8 cellular contexts compared by ENCODE assay signal in genomic region chr15:57751177-57751800, GRCh38. TPM values are rescaled to one million over a fixed set of nuclear protein-coding genes. Genes with fewer than 3 reads are reported as not detected.
DNase-seq lines count a peak whose midpoint lies in the region; ATAC-seq and TF ChIP-seq lines count a peak whose summit lies in the region.

No MANE protein-coding gene starts in this region.

- H3K36me3 ChIP-seq in HEK293 (ENCODE audit: control insufficient read depth in 2 of 2, insufficient read depth in 1 of 2, low read length in 2 of 2) = no peaks in the 10 kb centered on the region
- no peaks in the 10 kb centered on the region for H3K36me3 ChIP-seq in kidney epithelial cell (ENCODE audit: control insufficient read depth, insufficient read depth, low read length)
- H3K36me3 ChIP-seq in naive thymus-derived CD4-positive, alpha-beta T cell (ENCODE audit: control insufficient read depth in 2 of 3, insufficient read depth in 3 of 3, low read length in 3 of 3) = no peaks in the 10 kb centered on the region

- no peak overlapping the region for H3K27ac Mint-ChIP-seq in naive thymus-derived CD4-positive, alpha-beta T cell

- peaks cover 0 to 8% (median 0%) of the 10 kb centered on the region in 5 donors for H3K27me3 Mint-ChIP-seq in naive thymus-derived CD4-positive, alpha-beta T cell

- H3K4me1 Mint-ChIP-seq in naive thymus-derived CD4-positive, alpha-beta T cell = peaks cover 0 to 7% (median 0%) of the 10 kb centered on the region in 7 donors

- no peak overlapping the region for H3K4me3 ChIP-seq in HEK293 (ENCODE audit: low read depth, low read length)
- no peak overlapping the region for H3K4me3 ChIP-seq in astrocyte of the spinal cord (ENCODE audit: low read depth, low read length)
- H3K4me3 ChIP-seq in kidney epithelial cell (ENCODE audit: low read depth, low read length) = no peak overlapping the region
- no peak overlapping the region for H3K4me3 ChIP-seq in naive thymus-derived CD4-positive, alpha-beta T cell (ENCODE audit: low read length)

- POLR2A ChIA-PET in HEK293 (lab: Yijun Ruan, JAX) = no interaction called here
- POLR2A ChIA-PET in naive thymus-derived CD4-positive, alpha-beta T cell (lab: Charles Lee) = no interaction called here

- no peak overlapping the region for H3K4me3 Mint-ChIP-seq in naive thymus-derived CD4-positive, alpha-beta T cell

- peaks cover 0 to 3% (median 1%) of the 10 kb centered on the region in 5 donors for H3K36me3 Mint-ChIP-seq in naive thymus-derived CD4-positive, alpha-beta T cell

- intact Hi-C loops in naive thymus-derived CD4-positive, alpha-beta T cell (cut with micrococcal nuclease) = loop anchor here (1.0 to 5.0 kb wide), 2 partner anchors 110 to 111 kb away; no protein-coding TSS in a partner anchor

- no peaks in the 10 kb centered on the region for H3K9me3 ChIP-seq in HEK293 (ENCODE audit: control insufficient read depth, insufficient read depth, low read depth, low read length)
- no peaks in the 10 kb centered on the region for H3K9me3 ChIP-seq in naive thymus-derived CD4-positive, alpha-beta T cell (ENCODE audit: control insufficient read depth in 2 of 3, low read length in 3 of 3)

- H3K27ac ChIP-seq in HEK293 (ENCODE audit: extremely low read depth, low read depth, low read length) = no peak overlapping the region
- H3K27ac ChIP-seq in naive thymus-derived CD4-positive, alpha-beta T cell (ENCODE audit: low read depth, low read length) = no peak overlapping the region

- in situ Hi-C loops in astrocyte of the spinal cord (cut with HindIII; ENCODE audit: low sequenced_read_pairs) = no loop called here

- peak; percentile 76 for DNase-seq in AG08395 (ENCODE audit: low spot score)
- peak; percentile 56 for DNase-seq in astrocyte of the spinal cord (ENCODE audit: low read depth, low spot score)
- no peak for DNase-seq in kidney epithelial cell (ENCODE audit: low read depth)
- no peak for DNase-seq in CD1c-positive myeloid dendritic cell (ENCODE audit: extremely low spot score)
- DNase-seq in naive thymus-derived CD4-positive, alpha-beta T cell = no peak

- CTCF ChIA-PET in HEK293 (lab: Yijun Ruan, JAX) = interaction anchor here (0.6 to 4.9 kb wide), 21 partner anchors 8 to 1346 kb away, joined by 3 to 57 read pairs (median 4); partner anchors contain the start of gene ALDH1A2
- CTCF ChIA-PET in naive thymus-derived CD4-positive, alpha-beta T cell (lab: Charles Lee) = interaction anchor here (0.7 to 1.9 kb wide), 3 partner anchors 18 to 109 kb away, joined by 3 to 5 read pairs (median 3); no protein-coding TSS in a partner anchor

- TF ChIP-seq CTCF in HEK293 (tag by site-specific recombination; IDR thresholded peaks at IDR 0.05) (no peak), astrocyte of the spinal cord (IDR thresholded peaks at IDR 0.05; ENCODE audit: low read depth, low read length) (peak; percentile 78), kidney epithelial cell (IDR thresholded peaks at IDR 0.05; ENCODE audit: insufficient read depth, low read length, poor library complexity, severe bottlenecking) (peak; percentile 65)

- H3K4me1 ChIP-seq in HEK293 (ENCODE audit: control insufficient read depth, insufficient read depth, low read length) = peaks cover 4% of the 10 kb centered on the region; the same call in 1 of the 2 replicates
- no peaks in the 10 kb centered on the region for H3K4me1 ChIP-seq in naive thymus-derived CD4-positive, alpha-beta T cell (ENCODE audit: control insufficient read depth in 2 of 2, insufficient read depth in 2 of 2, low read length in 2 of 2)

- peaks cover 0 to 3% (median 0%) of the 10 kb centered on the region in 11 donors for H3K9me3 Mint-ChIP-seq in naive thymus-derived CD4-positive, alpha-beta T cell

- no peak for ATAC-seq in GM19467 (IDR thresholded peaks at IDR 0.05; ENCODE audit: unreplicated experiment)
- no peak for ATAC-seq in naive thymus-derived CD4-positive, alpha-beta T cell
- no peak for ATAC-seq in HG03520 (IDR thresholded peaks at IDR 0.05; ENCODE audit: unreplicated experiment)

- H3K27me3 ChIP-seq in kidney epithelial cell (ENCODE audit: control insufficient read depth, insufficient read depth, low read length) = no peaks in the 10 kb centered on the region
- H3K27me3 ChIP-seq in naive thymus-derived CD4-positive, alpha-beta T cell (ENCODE audit: control insufficient read depth in 2 of 2, insufficient read depth in 2 of 2, low read length in 2 of 2) = no peaks in the 10 kb centered on the region

TF ChIP-seq in HEK293, 187 proteins besides CTCF, POLR2A, EP300 and RAD21 (continues in another document):
- TF ChIP-seq ZSCAN5A (tag by site-specific recombination; IDR thresholded peaks at IDR 0.05) (no peak), SCRT1 (tag by site-specific recombination; IDR thresholded peaks at IDR 0.05; ENCODE audit: borderline replicate concordance) (peak; percentile 77), ZNF76 (tag by site-specific recombination; IDR thresholded peaks at IDR 0.05; ENCODE audit: borderline replicate concordance, low read depth) (no peak), YY2 (tag by site-specific recombination; IDR thresholded peaks at IDR 0.05) (no peak), ZNF324 (tag by site-specific recombination; IDR thresholded peaks at IDR 0.05) (no peak), PATZ1 (tag by site-specific recombination; IDR thresholded peaks at IDR 0.05) (no peak), ZNF654 (tag by site-specific recombination; IDR thresholded peaks at IDR 0.05; ENCODE audit: low read depth) (peak; percentile 43), YY1 (tag by site-specific recombination; IDR thresholded peaks at IDR 0.05) (no peak), SCRT2 (tag by site-specific recombination; IDR thresholded peaks at IDR 0.05) (peak; percentile 70), BCL6B (tag by site-specific recombination; IDR thresholded peaks at IDR 0.05) (no peak), KLF7 (tag by site-specific recombination; IDR thresholded peaks at IDR 0.05; ENCODE audit: borderline replicate concordance) (no peak), ZNF623 (tag by site-specific recombination; IDR thresholded peaks at IDR 0.05) (no peak), ZNF48 (tag by site-specific recombination; IDR thresholded peaks at IDR 0.05) (no peak), PRDM4 (tag by site-specific recombination; IDR thresholded peaks at IDR 0.05) (no peak), ZNF155 (tag by site-specific recombination; IDR thresholded peaks at IDR 0.05) (no peak)

RNA-seq across cellular contexts. Expression of gene POLR2M, which starts 44.8 kb away (rescaled TPM):
- 40.1 and 49.1 TPM in 2 replicates for total RNA-seq in kidney epithelial cell
- total RNA-seq in naive thymus-derived CD4-positive, alpha-beta T cell = 100 to 1,000 TPM in 2 of 5 experiments, 10 to 100 TPM in 3; 67.0 to 105 (median 82.9) TPM
- 10 to 100 TPM; 60.4 to 74.9 TPM for polyA plus RNA-seq in naive thymus-derived CD4-positive, alpha-beta T cell

Comparison
In these comparisons a context has a peak if more than half of its experiments do, and no peak if none do; other contexts are left out.
1. DNase-seq: peak in AG08395 (single experiment) and astrocyte of the spinal cord (single experiment); none in kidney epithelial cell (single experiment), CD1c-positive myeloid dendritic cell (single experiment) and naive thymus-derived CD4-positive, alpha-beta T cell (0 of 9).